Comparison of ENCODE assay signal across 8 cellular contexts in the genomic region with DNA sequence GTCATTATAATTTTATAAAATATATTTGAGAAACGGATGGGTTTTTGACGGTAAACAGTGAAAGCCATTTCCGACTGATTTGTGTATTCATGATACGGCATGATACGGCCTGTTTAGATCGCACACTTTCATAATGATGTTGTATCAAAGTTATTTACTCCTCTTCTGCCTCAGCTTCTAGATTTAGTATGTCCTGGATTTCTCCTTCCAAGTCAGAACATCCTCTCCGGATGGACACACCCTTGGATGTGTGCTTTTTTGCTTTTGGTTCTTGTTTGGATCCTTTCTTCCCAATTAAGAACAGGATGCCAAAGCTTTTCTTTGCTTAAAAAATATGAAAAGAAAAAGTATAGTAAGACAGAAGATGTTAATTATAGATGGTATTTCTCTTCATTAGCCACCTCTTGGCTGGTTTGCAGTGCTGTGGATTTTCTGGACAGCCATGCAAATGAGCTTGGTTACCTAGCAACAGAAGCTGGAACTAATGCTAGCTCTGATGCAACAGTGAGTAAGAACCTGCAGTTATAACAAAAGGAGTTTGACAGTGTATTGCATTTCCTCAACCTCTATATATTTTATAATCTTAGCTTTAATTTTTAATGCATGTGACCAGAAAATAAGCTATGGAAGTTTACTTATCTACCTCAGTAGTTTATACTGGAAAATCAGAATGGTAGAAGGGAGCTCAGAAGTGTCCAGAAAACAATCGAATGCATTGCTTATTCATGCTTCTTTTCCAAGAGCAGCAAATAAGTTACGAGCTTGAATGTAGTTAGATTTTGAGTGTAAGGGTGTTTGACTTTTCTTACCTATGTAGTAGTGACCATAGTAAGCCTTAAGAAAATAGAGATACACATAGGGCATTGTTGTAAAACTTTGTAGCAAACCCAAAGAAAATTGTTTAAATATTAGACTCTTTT. TPM values are rescaled to one million over a fixed set of nuclear protein-coding genes. Genes with fewer than 3 reads are reported as not detected.
DNase-seq lines count a peak whose midpoint lies in the region; ATAC-seq and TF ChIP-seq lines count a peak whose summit lies in the region.

No MANE protein-coding gene starts in this region.

- H3K36me3 Mint-ChIP-seq in naive thymus-derived CD8-positive, alpha-beta T cell, result peaks cover 16 to 76% (median 42%) of the 10 kb centered on the region in 3 donors

- peaks cover 0 to 18% (median 5%) of the 10 kb centered on the region in 9 donors for H3K9me3 Mint-ChIP-seq in naive thymus-derived CD8-positive, alpha-beta T cell

- TF ChIP-seq CTCF in fibroblast of the aortic adventitia (IDR thresholded peaks at IDR 0.05; ENCODE audit: insufficient read depth, low read length) (no peak), smooth muscle cell (IDR thresholded peaks at IDR 0.05; ENCODE audit: borderline replicate concordance, insufficient read depth, poor library complexity, severe bottlenecking) (no peak), esophagus muscularis mucosa (IDR thresholded peaks at IDR 0.05) (no peak)

- H3K4me1 Mint-ChIP-seq in naive thymus-derived CD8-positive, alpha-beta T cell, result peaks cover 27 to 67% (median 54%) of the 10 kb centered on the region in 4 donors

- peak overlapping the region; percentile 80 for H3K27ac ChIP-seq in smooth muscle cell (ENCODE audit: low read depth)
- H3K27ac ChIP-seq in esophagus muscularis mucosa (replicated peaks in 1 of 4), result no peak overlapping the region

- in situ Hi-C loops in HAP-1 (cut with MboI; ENCODE audit: low sequenced_read_pairs), result no loop called here

- H3K36me3 ChIP-seq in HAP-1 (replicated peaks) (peaks cover 25% of the 10 kb centered on the region), smooth muscle cell (ENCODE audit: low read depth) (peaks cover 3% of the 10 kb centered on the region), esophagus muscularis mucosa (peaks cover 0 to 19% (median 11%) of the 10 kb centered on the region in 4 donors)

- H2AFZ ChIP-seq in smooth muscle cell (ENCODE audit: low read depth), result no peak overlapping the region

- no peak for TF ChIP-seq POLR2A in esophagus muscularis mucosa (IDR thresholded peaks at IDR 0.05; ENCODE audit: low read depth)

- H3F3A ChIP-seq in smooth muscle cell (ENCODE audit: low read depth), result no peaks in the 10 kb centered on the region

- peaks cover 41% of the 10 kb centered on the region for H3K79me2 ChIP-seq in smooth muscle cell (ENCODE audit: low read depth)

- peak overlapping the region in 3 of 10 donors; percentile 15 to 37 (median 37) for H3K27ac Mint-ChIP-seq in naive thymus-derived CD8-positive, alpha-beta T cell

- peak overlapping the region; percentile 43 for H3K4me2 ChIP-seq in smooth muscle cell

- POLR2A ChIA-PET in naive thymus-derived CD8-positive, alpha-beta T cell (lab: Charles Lee), result no interaction called here

- DNase-seq in DMS53 (lab: John Stamatoyannopoulos, UW), result peak; percentile 81
- DNase-seq in HAP-1 (ENCODE audit: low spot score in 2 of 2), result peak; percentile 22 to 33
- DNase-seq in RKO (ENCODE audit: low spot score), result peak; percentile 70
- DNase-seq in fibroblast of the aortic adventitia (ENCODE audit: low read depth), result peak; percentile 94
- no peak for DNase-seq in smooth muscle cell (lab: John Stamatoyannopoulos, UW; ENCODE audit: unreplicated experiment)
- DNase-seq in naive thymus-derived CD8-positive, alpha-beta T cell, result no peak
- DNase-seq in esophagus muscularis mucosa (ENCODE audit: extremely low spot score), result no peak

- peaks cover 7% of the 10 kb centered on the region for H4K20me1 ChIP-seq in smooth muscle cell (ENCODE audit: low read depth)

- H3K4me3 ChIP-seq in HAP-1 (no peak overlapping the region), fibroblast of the aortic adventitia (ENCODE audit: low read depth, low read length) (no peak overlapping the region), smooth muscle cell (no peak overlapping the region), esophagus muscularis mucosa (no peak overlapping the region)

- ATAC-seq in naive thymus-derived CD8-positive, alpha-beta T cell, result no peak
- ATAC-seq in HG03571 (IDR thresholded peaks at IDR 0.05; ENCODE audit: unreplicated experiment), result no peak

- H3K4me1 ChIP-seq in HAP-1 (peaks cover 8% of the 10 kb centered on the region; the same call in 1 of the 2 replicates), smooth muscle cell (ENCODE audit: low read depth) (peaks cover 5% of the 10 kb centered on the region), esophagus muscularis mucosa (peaks cover 13 to 30% (median 20%) of the 10 kb centered on the region in 4 donors)

- no peaks in the 10 kb centered on the region for H3K27me3 Mint-ChIP-seq in naive thymus-derived CD8-positive, alpha-beta T cell

- WGBS in smooth muscle cell (ENCODE audit: low lambda C conversion rate), result 96% methylated on average over 9 of the region's 9 CpGs
- WGBS in esophagus muscularis mucosa, result 87% methylated on average over 9 of the region's 9 CpGs

- H3K9ac ChIP-seq in smooth muscle cell (ENCODE audit: low read depth), result peak overlapping the region; percentile 58

- intact Hi-C loops in esophagus muscularis mucosa (cut with DNase I), result no loop called here

- TF ChIP-seq EP300 in esophagus muscularis mucosa (IDR thresholded peaks at IDR 0.05), result no peak

- H3K27me3 ChIP-seq in HAP-1 (ENCODE audit: low read depth), result no peaks in the 10 kb centered on the region
- no peaks in the 10 kb centered on the region for H3K27me3 ChIP-seq in smooth muscle cell (ENCODE audit: low read depth)
- H3K27me3 ChIP-seq in esophagus muscularis mucosa, result no peaks in the 10 kb centered on the region

- H3K4me3 Mint-ChIP-seq in naive thymus-derived CD8-positive, alpha-beta T cell, result no peak overlapping the region

- no peaks in the 10 kb centered on the region; the same call in 1 of the 2 replicates for H3K9me3 ChIP-seq in HAP-1
- H3K9me3 ChIP-seq in smooth muscle cell (replicated peaks; ENCODE audit: low read depth), result peaks cover 8% of the 10 kb centered on the region
- H3K9me3 ChIP-seq in esophagus muscularis mucosa, result peaks cover 0 to 12% (median 8%) of the 10 kb centered on the region in 4 donors

RNA-seq across cellular contexts. Expression of a gene that starts 27.9 kb away (rescaled TPM):
- total RNA-seq in fibroblast of the aortic adventitia (ENCODE audit: low replicate concordance), result 18.8 and 20.2 TPM in 2 replicates
- total RNA-seq in smooth muscle cell, result 21.8 and 26.8 TPM in 2 replicates
- 6.0 and 6.9 TPM in 2 replicates for polyA plus RNA-seq in smooth muscle cell
- 10 to 100 TPM; 40.7 to 46.6 TPM for total RNA-seq in naive thymus-derived CD8-positive, alpha-beta T cell
- 10 to 100 TPM; 16.4 to 22.2 (median 21.6) TPM for polyA plus RNA-seq in naive thymus-derived CD8-positive, alpha-beta T cell
- total RNA-seq in esophagus muscularis mucosa, result 10 to 100 TPM; 42.1 to 85.1 (median 49.8) TPM

RNA-seq across cellular contexts. Expression of a gene that starts 42.7 kb away (rescaled TPM):
- not detected in 2 replicates for total RNA-seq in fibroblast of the aortic adventitia (ENCODE audit: low replicate concordance)
- total RNA-seq in smooth muscle cell, result not detected in 2 replicates
- polyA plus RNA-seq in smooth muscle cell, result 0.40 TPM in 1 of 2 replicates, not detected in the other
- 100 to 1,000 TPM; 272 to 273 TPM for total RNA-seq in naive thymus-derived CD8-positive, alpha-beta T cell
- polyA plus RNA-seq in naive thymus-derived CD8-positive, alpha-beta T cell, result 1,000 to 10,000 TPM in 1 of 3 donors, 100 to 1,000 TPM in 2; 885 to 1,018 (median 934) TPM
- 1 to 10 TPM in 3 of 4 donors, under 1 TPM in 1; 0.83 to 5.5 (median 1.1) TPM for total RNA-seq in esophagus muscularis mucosa

Comparison
In these comparisons a context has a peak if more than half of its experiments do, and no peak if none do; other contexts are left out.
1. DNase-seq: peak in DMS53 (single experiment), HAP-1 (2 of 2), RKO (single experiment) and fibroblast of the aortic adventitia (single experiment); none in smooth muscle cell (single experiment), naive thymus-derived CD8-positive, alpha-beta T cell (0 of 10) and esophagus muscularis mucosa (single experiment).
2. RNA of a gene that starts 42.7 kb away (total RNA-seq): 272 to 273 TPM in naive thymus-derived CD8-positive, alpha-beta T cell; 0.83 to 5.5 TPM in esophagus muscularis mucosa, not detected in fibroblast of the aortic adventitia and not detected in smooth muscle cell; every median in the first group is over 10 times any median in the second.